In genomic region chr14:80468331-80469122, GRCh38 we compare ENCODE assay signal across 1 cellular context.
TF ChIP-seq lines count a peak whose summit lies in the region.

No MANE protein-coding gene starts in this region.

TF ChIP-seq in HepG2, 621 proteins besides CTCF, POLR2A, EP300 and RAD21 (continued from another document and continues in another):
- TF ChIP-seq E2F1 (CRISPR knock-in tag; IDR thresholded peaks at IDR 0.05) (0 out of 2 replicates have a peak, but pooled peaks have one; percentile 48), ZNF512 (CRISPR knock-in tag; IDR thresholded peaks at IDR 0.05) (no peak), CEBPG (CRISPR knock-in tag; IDR thresholded peaks at IDR 0.05) (peak; percentile 32), DMTF1 (CRISPR knock-in tag; IDR thresholded peaks at IDR 0.05) (no peak), NR2F1 (CRISPR knock-in tag; IDR thresholded peaks at IDR 0.05) (peak; percentile 69 to 86), GPN1 (CRISPR knock-in tag; IDR thresholded peaks at IDR 0.05; ENCODE audit: borderline replicate concordance) (no peak), ARNT2 (CRISPR knock-in tag; IDR thresholded peaks at IDR 0.05; ENCODE audit: low read depth) (peak; percentile 63; the same call in 1 of the 2 replicates), ZNF30 (CRISPR knock-in tag; IDR thresholded peaks at IDR 0.05) (no peak), ZSCAN29 (CRISPR knock-in tag; conservative IDR thresholded peaks at IDR 0.05) (peak; percentile 75; the same call in 1 of the 2 replicates), ISX (CRISPR knock-in tag; conservative IDR thresholded peaks at IDR 0.05) (no peak), RCOR2 (CRISPR knock-in tag; IDR thresholded peaks at IDR 0.05) (peak; percentile 97), BRCA1 (CRISPR knock-in tag; IDR thresholded peaks at IDR 0.05) (no peak), ZBTB2 (CRISPR knock-in tag; IDR thresholded peaks at IDR 0.05; ENCODE audit: low read depth) (no peak), ZNF484 (CRISPR knock-in tag; IDR thresholded peaks at IDR 0.05; ENCODE audit: borderline replicate concordance, low read depth) (no peak), PRDM10 (CRISPR knock-in tag; IDR thresholded peaks at IDR 0.05; ENCODE audit: low read depth) (0 out of 2 replicates have a peak, but pooled peaks have one; percentile 42), ONECUT2 (CRISPR knock-in tag; IDR thresholded peaks at IDR 0.05) (peak; percentile 89), PRMT3 (CRISPR knock-in tag; IDR thresholded peaks at IDR 0.05; ENCODE audit: borderline replicate concordance, low read depth) (0 out of 2 replicates have a peak, but pooled peaks have one; percentile 62), HOMEZ (CRISPR knock-in tag; IDR thresholded peaks at IDR 0.05; ENCODE audit: low read depth) (peak; percentile 67; the same call in 1 of the 2 replicates), CAMTA2 (CRISPR knock-in tag; IDR thresholded peaks at IDR 0.05; ENCODE audit: borderline replicate concordance) (no peak), ZNF776 (CRISPR knock-in tag; IDR thresholded peaks at IDR 0.05) (no peak), ZNF543 (CRISPR knock-in tag; IDR thresholded peaks at IDR 0.05) (peak; percentile 70; the same call in 1 of the 2 replicates), ZNF460 (CRISPR knock-in tag; IDR thresholded peaks at IDR 0.05; ENCODE audit: borderline replicate concordance) (no peak), ZNF569 (CRISPR knock-in tag; IDR thresholded peaks at IDR 0.05; ENCODE audit: borderline replicate concordance) (no peak), TP53 (CRISPR knock-in tag; conservative IDR thresholded peaks at IDR 0.05) (no peak), ZFP1 (CRISPR knock-in tag; IDR thresholded peaks at IDR 0.05) (peak; percentile 93), AHR (CRISPR knock-in tag; IDR thresholded peaks at IDR 0.05) (no peak), MIXL1 (CRISPR knock-in tag; IDR thresholded peaks at IDR 0.05) (peak; percentile 98), ZBTB7B (CRISPR knock-in tag; IDR thresholded peaks at IDR 0.05) (peak; percentile 58; the same call in 1 of the 2 replicates), HOXA3 (CRISPR knock-in tag; IDR thresholded peaks at IDR 0.05) (no peak), ZNF276 (CRISPR knock-in tag; IDR thresholded peaks at IDR 0.05; ENCODE audit: low read depth) (no peak), SATB2 (CRISPR knock-in tag; IDR thresholded peaks at IDR 0.05) (no peak), ZSCAN31 (CRISPR knock-in tag; IDR thresholded peaks at IDR 0.05; ENCODE audit: low read depth) (peak; percentile 34; the same call in 1 of the 2 replicates), ZHX2 (IDR thresholded peaks at IDR 0.05; ENCODE audit: low read depth) (0 out of 2 replicates have a peak, but pooled peaks have one; percentile 30), ZHX2 (CRISPR knock-in tag; IDR thresholded peaks at IDR 0.05; ENCODE audit: borderline replicate concordance) (no peak), EHMT2 (IDR thresholded peaks at IDR 0.05; ENCODE audit: borderline replicate concordance, low read depth, low read length) (no peak), MXD4 (CRISPR knock-in tag; IDR thresholded peaks at IDR 0.05) (peak; percentile 51; the same call in 1 of the 2 replicates), ZNF572 (CRISPR knock-in tag; IDR thresholded peaks at IDR 0.05) (no peak), GZF1 (CRISPR knock-in tag; IDR thresholded peaks at IDR 0.05) (no peak), ZNF709 (CRISPR knock-in tag; IDR thresholded peaks at IDR 0.05) (no peak), MYNN (CRISPR knock-in tag; IDR thresholded peaks at IDR 0.05; ENCODE audit: low read depth) (no peak)
